In the genomic region with DNA sequence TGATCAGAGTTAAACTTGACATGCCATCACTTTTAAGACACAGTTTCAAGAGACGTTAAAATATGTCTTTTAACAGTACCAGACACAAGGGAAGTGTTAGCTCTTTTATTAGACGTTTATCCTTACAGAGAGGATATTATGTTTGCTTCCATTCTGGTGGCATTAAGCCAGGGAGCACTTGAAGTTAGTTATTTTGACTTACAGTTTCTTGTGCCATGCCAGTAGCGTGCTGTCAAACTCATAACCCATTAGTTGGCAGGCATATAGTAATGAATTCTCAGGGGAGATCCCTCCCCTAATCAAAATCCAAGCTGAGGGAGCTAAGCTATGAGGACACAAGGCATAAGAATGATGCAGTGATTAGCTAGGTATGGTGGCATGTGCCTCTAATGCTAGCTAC, we compare ENCODE assay signal across 1 cellular context.
TF ChIP-seq lines count a peak whose summit lies in the region.

No MANE protein-coding gene starts in this region.

TF ChIP-seq in IMR-90, 13 proteins besides CTCF, POLR2A, EP300 and RAD21:
- TF ChIP-seq MAZ (IDR thresholded peaks at IDR 0.05; ENCODE audit: borderline replicate concordance, low read depth, low read length) (no peak), NFE2L2 (IDR thresholded peaks at IDR 0.05; ENCODE audit: low read depth, low read length) (no peak), BHLHE40 (IDR thresholded peaks at IDR 0.05; ENCODE audit: low read depth, low read length) (no peak), FOS (IDR thresholded peaks at IDR 0.05; ENCODE audit: low read depth, low read length) (no peak), SMC3 (IDR thresholded peaks at IDR 0.05; ENCODE audit: low read depth, low read length) (no peak), CEBPB (IDR thresholded peaks at IDR 0.05; ENCODE audit: low read depth, low read length) (no peak), MAFK (IDR thresholded peaks at IDR 0.05; ENCODE audit: low read depth, low read length) (no peak)
- TF ChIP-seq, protein P1, sequence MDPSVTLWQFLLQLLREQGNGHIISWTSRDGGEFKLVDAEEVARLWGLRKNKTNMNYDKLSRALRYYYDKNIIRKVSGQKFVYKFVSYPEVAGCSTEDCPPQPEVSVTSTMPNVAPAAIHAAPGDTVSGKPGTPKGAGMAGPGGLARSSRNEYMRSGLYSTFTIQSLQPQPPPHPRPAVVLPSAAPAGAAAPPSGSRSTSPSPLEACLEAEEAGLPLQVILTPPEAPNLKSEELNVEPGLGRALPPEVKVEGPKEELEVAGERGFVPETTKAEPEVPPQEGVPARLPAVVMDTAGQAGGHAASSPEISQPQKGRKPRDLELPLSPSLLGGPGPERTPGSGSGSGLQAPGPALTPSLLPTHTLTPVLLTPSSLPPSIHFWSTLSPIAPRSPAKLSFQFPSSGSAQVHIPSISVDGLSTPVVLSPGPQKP (IDR thresholded peaks at IDR 0.05; ENCODE audit: borderline replicate concordance, low read depth, low read length): no peak
